ENCODE assay signal across 21 cellular contexts in genomic region chr12:68537571-68537970, GRCh38.
DNase-seq lines count a peak whose midpoint lies in the region; ATAC-seq, FAIRE-seq and TF ChIP-seq lines count a peak whose summit lies in the region.
"Had no signal": no experiment of that assay in that cellular context is flagged by ENCODE, and none has a peak within 500 bp of the region (broad histone marks: within the 10 kb centered on the region; RNA-seq: fewer than 3 reads in every experiment).

No MANE protein-coding gene starts in this region.

- no peaks in the 10 kb centered on the region for H3K27me3 ChIP-seq in IMR-90 (ENCODE audit: control insufficient read depth, insufficient read depth, low read length)
- H3K27me3 ChIP-seq: BLaER1 had no signal

- no TSS peak for BruUV-seq in IMR-90 (replicated peaks; lab: Mats Ljungman, UMichigan)

- H3K14ac ChIP-seq in IMR-90 (replicated peaks; ENCODE audit: low read depth, low read length), result no peak overlapping the region

- H2BK20ac ChIP-seq in IMR-90 (ENCODE audit: low read depth, low read length), result no peak overlapping the region

- H4K20me1 ChIP-seq in IMR-90 (ENCODE audit: insufficient read depth, low read length), result no peaks in the 10 kb centered on the region
- H4K20me1 ChIP-seq: BLaER1 had no signal

- no peak for TF ChIP-seq POLR2A in IMR-90 (IDR thresholded peaks at IDR 0.05; ENCODE audit: low read depth, low read length)
- TF ChIP-seq POLR2A in GM12891 (IDR thresholded peaks at IDR 0.05; ENCODE audit: low read depth, low read length), result no peak

- no peak overlapping the region for H4K5ac ChIP-seq in IMR-90 (ENCODE audit: low read depth, low read length)

- WGBS in IMR-90 (ENCODE audit: extremely low coverage in 2 of 2, insufficient read length in 1 of 2), 2 experiments, result no CpG with 5 or more reads among the region's 2 CpGs

- H3K4ac ChIP-seq in IMR-90 (ENCODE audit: low read depth, low read length), result no peak overlapping the region

- H3K4me1 ChIP-seq in IMR-90 (ENCODE audit: control insufficient read depth, insufficient read depth, low read length), result peaks cover 2% of the 10 kb centered on the region; the same call in 1 of the 2 replicates

- H2BK120ac ChIP-seq in IMR-90 (ENCODE audit: low read depth, low read length), result no peak overlapping the region

- no peak overlapping the region for H2AFZ ChIP-seq in IMR-90 (replicated peaks; ENCODE audit: low read length, poor library complexity)

- no peak overlapping the region for H3K4me2 ChIP-seq in IMR-90 (ENCODE audit: low read depth, low read length)
- H3K4me2 ChIP-seq: A549, BLaER1 had no signal

- H3K27me3 Mint-ChIP-seq in activated CD8-positive, alpha-beta T cell treated with anti-CD3 and anti-CD28 coated beads for 36 hours, result no peaks in the 10 kb centered on the region
- no peaks in the 10 kb centered on the region for H3K27me3 Mint-ChIP-seq in activated CD8-positive, alpha-beta T cell treated with anti-CD3 and anti-CD28 coated beads, Interleukin-2, amount 10 ng/mL, durations not matched to agents 7 days and 5 days (ENCODE audit: low read depth)
- no peaks in the 10 kb centered on the region for H3K27me3 Mint-ChIP-seq in central memory CD8-positive, alpha-beta T cell
- H3K27me3 Mint-ChIP-seq: CD8-positive, alpha-beta memory T cell had no signal

- H3K9me3 Mint-ChIP-seq in activated CD8-positive, alpha-beta T cell treated with anti-CD3 and anti-CD28 coated beads for 36 hours, result peaks cover 10% of the 10 kb centered on the region
- H3K9me3 Mint-ChIP-seq in activated CD8-positive, alpha-beta T cell treated with anti-CD3 and anti-CD28 coated beads, Interleukin-2, amount 10 ng/mL, durations not matched to agents 7 days and 5 days (ENCODE audit: insufficient read depth), result peaks cover 18% of the 10 kb centered on the region
- H3K9me3 Mint-ChIP-seq in central memory CD8-positive, alpha-beta T cell, result peaks cover 7% of the 10 kb centered on the region

- no peak overlapping the region for H3K9ac ChIP-seq in IMR-90 (ENCODE audit: low read depth, low read length)
- H3K9ac ChIP-seq: BLaER1, GM23248 had no signal

- no peak overlapping the region for H4K8ac ChIP-seq in IMR-90 (ENCODE audit: low read depth in 2 of 2, low read length in 2 of 2)

- H3K4me1 Mint-ChIP-seq in activated CD8-positive, alpha-beta T cell treated with anti-CD3 and anti-CD28 coated beads for 36 hours (ENCODE audit: low read depth), result peaks cover 55% of the 10 kb centered on the region
- peaks cover 60% of the 10 kb centered on the region for H3K4me1 Mint-ChIP-seq in activated CD8-positive, alpha-beta T cell treated with anti-CD3 and anti-CD28 coated beads, Interleukin-2, amount 10 ng/mL, durations not matched to agents 7 days and 5 days (ENCODE audit: low read depth)
- peaks cover 48% of the 10 kb centered on the region for H3K4me1 Mint-ChIP-seq in central memory CD8-positive, alpha-beta T cell

- H3K27ac ChIP-seq in IMR-90 (ENCODE audit: insufficient read depth, low read length), result no peak overlapping the region
- H3K27ac ChIP-seq: 22Rv1, A549, BLaER1 had no signal

- H3K36me3 Mint-ChIP-seq in activated CD8-positive, alpha-beta T cell treated with anti-CD3 and anti-CD28 coated beads for 36 hours (ENCODE audit: low read depth), result peaks cover 3% of the 10 kb centered on the region
- peaks cover 14% of the 10 kb centered on the region for H3K36me3 Mint-ChIP-seq in activated CD8-positive, alpha-beta T cell treated with anti-CD3 and anti-CD28 coated beads, Interleukin-2, amount 10 ng/mL, durations not matched to agents 7 days and 5 days (ENCODE audit: low read depth)
- peaks cover 2% of the 10 kb centered on the region for H3K36me3 Mint-ChIP-seq in central memory CD8-positive, alpha-beta T cell (ENCODE audit: insufficient read depth)
- H3K36me3 Mint-ChIP-seq: CD14-positive monocyte had no signal

- H2BK15ac ChIP-seq in IMR-90 (ENCODE audit: low read depth, low read length), result no peak overlapping the region

- H3K4me3 ChIP-seq in IMR-90 (ENCODE audit: insufficient read depth, low read depth, low read length), result no peak overlapping the region
- H3K4me3 ChIP-seq: A549, BLaER1, GM12878, GM23248, HAP-1 had no signal

- intact Hi-C loops in activated CD8-positive, alpha-beta T cell treated with anti-CD3 and anti-CD28 coated beads for 36 hours (cut with micrococcal nuclease), result no loop called here
- intact Hi-C loops in IMR-90 (cut with micrococcal nuclease), result no loop called here

- POLR2A ChIA-PET in activated CD8-positive, alpha-beta T cell treated with anti-CD3 and anti-CD28 coated beads for 36 hours (lab: Charles Lee), result interaction anchor here (2.0 kb wide), 1 partner anchor 75 kb away, joined by 7 read pairs; no protein-coding TSS in a partner anchor
- POLR2A ChIA-PET in activated CD8-positive, alpha-beta T cell treated with anti-CD3 and anti-CD28 coated beads, Interleukin-2, amount 10 ng/mL, durations not matched to agents 7 days and 5 days (lab: Charles Lee), result no interaction called here
- POLR2A ChIA-PET in IMR-90 (lab: Charles Lee; ENCODE audit: unreplicated experiment), result no interaction called here

- no peak for FAIRE-seq in GM12891 (lab: Jason Lieb, UNC)
- FAIRE-seq: A549, GM12878, GM18507 had no signal

- H3K9me1 ChIP-seq in IMR-90 (ENCODE audit: insufficient read depth, low read length), result no peaks in the 10 kb centered on the region; the same call in 1 of the 2 replicates

- H2BK5ac ChIP-seq in IMR-90 (ENCODE audit: low read depth, low read length, poor library complexity, severe bottlenecking), result no peak overlapping the region

- CTCF ChIA-PET in activated CD8-positive, alpha-beta T cell treated with anti-CD3 and anti-CD28 coated beads for 36 hours (lab: Charles Lee), result interaction anchor here (0.9 to 2.4 kb wide), 3 partner anchors 9 to 182 kb away, joined by 3 to 6 read pairs (median 6); no protein-coding TSS in a partner anchor
- CTCF ChIA-PET in activated CD8-positive, alpha-beta T cell treated with anti-CD3 and anti-CD28 coated beads, Interleukin-2, amount 10 ng/mL, durations not matched to agents 7 days and 5 days (lab: Charles Lee), result interaction anchor here (0.6 kb wide), 1 partner anchor 20 kb away, joined by 3 read pairs; no protein-coding TSS in a partner anchor
- CTCF ChIA-PET in IMR-90 (lab: Yijun Ruan, JAX), result interaction anchor here (1.2 kb wide), 1 partner anchor 179 kb away, joined by 4 read pairs; no protein-coding TSS in a partner anchor

- H3K23ac ChIP-seq in IMR-90 (ENCODE audit: low read depth, low read length), result no peak overlapping the region

- no peak for TF ChIP-seq CTCF in activated CD8-positive, alpha-beta T cell treated with anti-CD3 and anti-CD28 coated beads for 36 hours (IDR thresholded peaks at IDR 0.05)
- no peak for TF ChIP-seq CTCF in IMR-90 (conservative IDR thresholded peaks at IDR 0.05; ENCODE audit: low read depth, low read length)

- H3K9me3 ChIP-seq in IMR-90 (ENCODE audit: control insufficient read depth, insufficient read depth, low read length), result no peaks in the 10 kb centered on the region; the same call in 1 of the 2 replicates
- H3K9me3 ChIP-seq: A549, HAP-1 had no signal

- no peak for DNase-seq in activated CD8-positive, alpha-beta T cell treated with anti-CD3 and anti-CD28 coated beads for 36 hours
- no peak for DNase-seq in activated CD8-positive, alpha-beta T cell treated with anti-CD3 and anti-CD28 coated beads, Interleukin-2, amount 10 ng/mL, durations not matched to agents 7 days and 5 days
- DNase-seq in IMR-90 (no peak), AG08395 (ENCODE audit: low spot score) (no peak), GM12891 (ENCODE audit: insufficient read length, low spot score) (no peak), NCI-H345 (lab: John Stamatoyannopoulos, UW) (no peak)
- no peak for DNase-seq in central memory CD8-positive, alpha-beta T cell (ENCODE audit: low spot score in 2 of 2)
- DNase-seq: CD8-positive, alpha-beta memory T cell; COR-L47; DMS 273 treated with DMSO at 0.1 percent for 48 hours; DMS53; DND-41; EL; GM23248 had no signal

- no peak for TF ChIP-seq RAD21 in IMR-90 (IDR thresholded peaks at IDR 0.05; ENCODE audit: low read length)

- no peak for ATAC-seq in activated CD8-positive, alpha-beta T cell treated with anti-CD3 and anti-CD28 coated beads for 36 hours
- ATAC-seq in activated CD8-positive, alpha-beta T cell treated with anti-CD3 and anti-CD28 coated beads, Interleukin-2, amount 10 ng/mL, durations not matched to agents 7 days and 5 days, result no peak
- no peak for ATAC-seq in IMR-90 (ENCODE audit: low read depth)
- ATAC-seq in central memory CD8-positive, alpha-beta T cell (replicated peaks; ENCODE audit: extremely low read depth, poor library complexity, severe bottlenecking), result no peak
- ATAC-seq: A549, GM12878 had no signal

- H3K36me3 ChIP-seq in IMR-90 (ENCODE audit: control insufficient read depth, insufficient read depth, low read length), result no peaks in the 10 kb centered on the region
- H3K36me3 ChIP-seq: BLaER1, HAP-1 had no signal

- in situ Hi-C loops in IMR-90 (cut with MboI; ENCODE audit: low sequenced_read_pairs), result no loop called here

- no peak overlapping the region for H2AK9ac ChIP-seq in IMR-90 (replicated peaks; ENCODE audit: low read depth, low read length, poor library complexity)

- H3K56ac ChIP-seq in IMR-90 (ENCODE audit: extremely low read depth, insufficient read depth, low read length), result no peak overlapping the region

- H4K91ac ChIP-seq in IMR-90 (ENCODE audit: insufficient read depth, low read depth, low read length), result no peak overlapping the region

- H3K4me3 Mint-ChIP-seq in activated CD8-positive, alpha-beta T cell treated with anti-CD3 and anti-CD28 coated beads for 36 hours, result no peak overlapping the region
- H3K4me3 Mint-ChIP-seq in activated CD8-positive, alpha-beta T cell treated with anti-CD3 and anti-CD28 coated beads, Interleukin-2, amount 10 ng/mL, durations not matched to agents 7 days and 5 days, result no peak overlapping the region
- H3K4me3 Mint-ChIP-seq in central memory CD8-positive, alpha-beta T cell, result peak overlapping the region; percentile 9
- H3K4me3 Mint-ChIP-seq: CD14-positive monocyte had no signal

- dilution Hi-C loops in IMR-90 (cut with HindIII; ENCODE audit: low sequenced_read_pairs, unreplicated experiment), result no loop called here

- H3K27ac Mint-ChIP-seq in activated CD8-positive, alpha-beta T cell treated with anti-CD3 and anti-CD28 coated beads for 36 hours, result peak overlapping the region; percentile 25
- no peak overlapping the region for H3K27ac Mint-ChIP-seq in activated CD8-positive, alpha-beta T cell treated with anti-CD3 and anti-CD28 coated beads, Interleukin-2, amount 10 ng/mL, durations not matched to agents 7 days and 5 days
- H3K27ac Mint-ChIP-seq in central memory CD8-positive, alpha-beta T cell (ENCODE audit: low read depth), result no peak overlapping the region
- H3K27ac Mint-ChIP-seq: CD14-positive monocyte had no signal

- H3K79me1 ChIP-seq in IMR-90 (ENCODE audit: low read depth in 1 of 2, low read length in 2 of 2), result no peaks in the 10 kb centered on the region

- H3K18ac ChIP-seq in IMR-90 (ENCODE audit: low read depth, low read length), result no peak overlapping the region

- no peak overlapping the region for H2AK5ac ChIP-seq in IMR-90 (ENCODE audit: low read depth, low read length)

TF ChIP-seq in IMR-90, 13 proteins besides CTCF, POLR2A, EP300 and RAD21 (continues in another document):
- no peak for TF ChIP-seq BHLHE40 (IDR thresholded peaks at IDR 0.05; ENCODE audit: low read depth, low read length)
- TF ChIP-seq MXI1 (IDR thresholded peaks at IDR 0.05; ENCODE audit: borderline replicate concordance, low read depth, low read length), result no peak

TF ChIP-seq in GM12891, 5 proteins besides CTCF, POLR2A, EP300 and RAD21 (continues in another document):
- TF ChIP-seq POU2F2 (IDR thresholded peaks at IDR 0.05; ENCODE audit: low read depth, low read length) (no peak), TAF1 (IDR thresholded peaks at IDR 0.05; ENCODE audit: low read depth, low read length) (no peak)
